1 cellular context compared by ENCODE assay signal in the genomic region with DNA sequence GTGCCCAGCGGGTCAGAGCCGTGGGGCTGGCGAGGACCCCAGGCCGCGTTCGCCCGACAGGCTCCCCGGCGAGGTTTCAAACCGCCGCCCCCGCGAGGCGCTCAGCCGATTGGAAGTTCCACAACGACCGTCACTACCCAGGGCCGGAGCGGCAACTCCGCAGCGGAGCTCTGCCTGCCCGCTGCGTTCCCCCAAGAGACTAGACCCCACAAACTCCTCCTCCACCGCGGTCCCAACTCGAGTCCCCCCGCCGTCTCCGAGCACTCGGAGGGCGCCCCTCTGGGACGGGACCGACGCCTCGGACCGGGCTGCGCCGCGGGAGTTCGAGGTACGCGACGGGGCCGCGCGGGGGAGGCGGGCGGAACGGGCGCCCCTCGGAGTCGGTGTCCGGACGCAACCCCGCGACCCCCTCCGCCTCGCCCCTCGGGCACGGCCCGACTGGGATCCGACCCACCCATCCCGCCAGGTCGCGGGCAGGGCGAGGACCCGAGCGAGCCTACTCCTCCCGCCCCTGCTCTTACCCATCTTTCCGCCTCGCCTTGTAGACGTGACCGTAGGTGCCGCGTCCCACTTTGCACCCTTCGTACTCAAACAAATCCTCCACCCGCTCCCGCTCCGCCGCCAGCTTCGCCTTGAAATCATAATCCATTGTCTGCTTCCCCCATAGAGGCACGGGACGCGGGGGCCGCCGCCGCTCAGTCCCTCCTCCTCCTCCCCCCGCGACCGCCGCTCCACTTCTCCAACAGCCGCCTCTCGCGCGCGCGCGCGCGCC.
TF ChIP-seq lines count a peak whose summit lies in the region.

No MANE protein-coding gene starts in this region.

TF ChIP-seq in HepG2, 621 proteins besides CTCF, POLR2A, EP300 and RAD21 (continued from another document and continues in another):
- TF ChIP-seq, protein P1, sequence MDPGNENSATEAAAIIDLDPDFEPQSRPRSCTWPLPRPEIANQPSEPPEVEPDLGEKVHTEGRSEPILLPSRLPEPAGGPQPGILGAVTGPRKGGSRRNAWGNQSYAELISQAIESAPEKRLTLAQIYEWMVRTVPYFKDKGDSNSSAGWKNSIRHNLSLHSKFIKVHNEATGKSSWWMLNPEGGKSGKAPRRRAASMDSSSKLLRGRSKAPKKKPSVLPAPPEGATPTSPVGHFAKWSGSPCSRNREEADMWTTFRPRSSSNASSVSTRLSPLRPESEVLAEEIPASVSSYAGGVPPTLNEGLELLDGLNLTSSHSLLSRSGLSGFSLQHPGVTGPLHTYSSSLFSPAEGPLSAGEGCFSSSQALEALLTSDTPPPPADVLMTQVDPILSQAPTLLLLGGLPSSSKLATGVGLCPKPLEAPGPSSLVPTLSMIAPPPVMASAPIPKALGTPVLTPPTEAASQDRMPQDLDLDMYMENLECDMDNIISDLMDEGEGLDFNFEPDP (CRISPR knock-in tag; conservative IDR thresholded peaks at IDR 0.05), result 0 out of 2 replicates have a peak, but pooled peaks have one; percentile 9
- peak; percentile 50; the same call in 1 of the 2 replicates for TF ChIP-seq ZNF333 (CRISPR knock-in tag; IDR thresholded peaks at IDR 0.05; ENCODE audit: borderline replicate concordance)
- TF ChIP-seq SIN3B (IDR thresholded peaks at IDR 0.05; ENCODE audit: low read length), result peak; percentile 77
- TF ChIP-seq, protein P2, sequence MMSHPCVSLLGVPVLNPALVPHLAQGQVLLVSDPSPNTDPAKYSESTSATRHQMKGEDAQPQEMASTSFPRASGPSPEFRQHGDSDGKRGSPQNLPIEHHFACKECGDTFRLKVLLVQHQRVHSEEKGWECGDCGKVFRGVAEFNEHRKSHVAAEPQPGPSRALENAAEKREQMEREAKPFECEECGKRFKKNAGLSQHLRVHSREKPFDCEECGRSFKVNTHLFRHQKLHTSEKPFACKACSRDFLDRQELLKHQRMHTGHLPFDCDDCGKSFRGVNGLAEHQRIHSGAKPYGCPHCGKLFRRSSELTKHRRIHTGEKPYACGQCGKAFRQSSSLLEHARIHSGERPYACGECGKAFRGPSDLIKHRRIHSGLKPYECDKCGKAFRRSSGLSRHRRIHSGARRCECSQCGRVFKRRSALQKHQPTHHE (CRISPR knock-in tag; IDR thresholded peaks at IDR 0.05; ENCODE audit: borderline replicate concordance), result no peak
- TF ChIP-seq, protein P3, sequence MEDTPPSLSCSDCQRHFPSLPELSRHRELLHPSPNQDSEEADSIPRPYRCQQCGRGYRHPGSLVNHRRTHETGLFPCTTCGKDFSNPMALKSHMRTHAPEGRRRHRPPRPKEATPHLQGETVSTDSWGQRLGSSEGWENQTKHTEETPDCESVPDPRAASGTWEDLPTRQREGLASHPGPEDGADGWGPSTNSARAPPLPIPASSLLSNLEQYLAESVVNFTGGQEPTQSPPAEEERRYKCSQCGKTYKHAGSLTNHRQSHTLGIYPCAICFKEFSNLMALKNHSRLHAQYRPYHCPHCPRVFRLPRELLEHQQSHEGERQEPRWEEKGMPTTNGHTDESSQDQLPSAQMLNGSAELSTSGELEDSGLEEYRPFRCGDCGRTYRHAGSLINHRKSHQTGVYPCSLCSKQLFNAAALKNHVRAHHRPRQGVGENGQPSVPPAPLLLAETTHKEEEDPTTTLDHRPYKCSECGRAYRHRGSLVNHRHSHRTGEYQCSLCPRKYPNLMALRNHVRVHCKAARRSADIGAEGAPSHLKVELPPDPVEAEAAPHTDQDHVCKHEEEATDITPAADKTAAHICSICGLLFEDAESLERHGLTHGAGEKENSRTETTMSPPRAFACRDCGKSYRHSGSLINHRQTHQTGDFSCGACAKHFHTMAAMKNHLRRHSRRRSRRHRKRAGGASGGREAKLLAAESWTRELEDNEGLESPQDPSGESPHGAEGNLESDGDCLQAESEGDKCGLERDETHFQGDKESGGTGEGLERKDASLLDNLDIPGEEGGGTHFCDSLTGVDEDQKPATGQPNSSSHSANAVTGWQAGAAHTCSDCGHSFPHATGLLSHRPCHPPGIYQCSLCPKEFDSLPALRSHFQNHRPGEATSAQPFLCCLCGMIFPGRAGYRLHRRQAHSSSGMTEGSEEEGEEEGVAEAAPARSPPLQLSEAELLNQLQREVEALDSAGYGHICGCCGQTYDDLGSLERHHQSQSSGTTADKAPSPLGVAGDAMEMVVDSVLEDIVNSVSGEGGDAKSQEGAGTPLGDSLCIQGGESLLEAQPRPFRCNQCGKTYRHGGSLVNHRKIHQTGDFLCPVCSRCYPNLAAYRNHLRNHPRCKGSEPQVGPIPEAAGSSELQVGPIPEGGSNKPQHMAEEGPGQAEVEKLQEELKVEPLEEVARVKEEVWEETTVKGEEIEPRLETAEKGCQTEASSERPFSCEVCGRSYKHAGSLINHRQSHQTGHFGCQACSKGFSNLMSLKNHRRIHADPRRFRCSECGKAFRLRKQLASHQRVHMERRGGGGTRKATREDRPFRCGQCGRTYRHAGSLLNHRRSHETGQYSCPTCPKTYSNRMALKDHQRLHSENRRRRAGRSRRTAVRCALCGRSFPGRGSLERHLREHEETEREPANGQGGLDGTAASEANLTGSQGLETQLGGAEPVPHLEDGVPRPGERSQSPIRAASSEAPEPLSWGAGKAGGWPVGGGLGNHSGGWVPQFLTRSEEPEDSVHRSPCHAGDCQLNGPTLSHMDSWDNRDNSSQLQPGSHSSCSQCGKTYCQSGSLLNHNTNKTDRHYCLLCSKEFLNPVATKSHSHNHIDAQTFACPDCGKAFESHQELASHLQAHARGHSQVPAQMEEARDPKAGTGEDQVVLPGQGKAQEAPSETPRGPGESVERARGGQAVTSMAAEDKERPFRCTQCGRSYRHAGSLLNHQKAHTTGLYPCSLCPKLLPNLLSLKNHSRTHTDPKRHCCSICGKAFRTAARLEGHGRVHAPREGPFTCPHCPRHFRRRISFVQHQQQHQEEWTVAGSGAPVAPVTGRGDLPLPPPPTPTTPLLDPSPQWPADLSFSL (CRISPR knock-in tag; IDR thresholded peaks at IDR 0.05), result no peak
- peak; percentile 75; the same call in 1 of the 2 replicates for TF ChIP-seq ZNF430 (CRISPR knock-in tag; IDR thresholded peaks at IDR 0.05)
- TF ChIP-seq KLF13 (CRISPR knock-in tag; IDR thresholded peaks at IDR 0.05), result no peak
- 0 out of 2 replicates have a peak, but pooled peaks have one; percentile 10 for TF ChIP-seq MED1 (CRISPR knock-in tag; IDR thresholded peaks at IDR 0.05)
- no peak for TF ChIP-seq ZNF331 (CRISPR knock-in tag; IDR thresholded peaks at IDR 0.05)
- no peak for TF ChIP-seq ZNF891 (CRISPR knock-in tag; IDR thresholded peaks at IDR 0.05)
- TF ChIP-seq THAP11 (CRISPR knock-in tag; IDR thresholded peaks at IDR 0.05), result peak; percentile 52
- 0 out of 2 replicates have a peak, but pooled peaks have one; percentile 27 for TF ChIP-seq GTF3A (CRISPR knock-in tag; conservative IDR thresholded peaks at IDR 0.05)
- TF ChIP-seq AGO1 (IDR thresholded peaks at IDR 0.05; ENCODE audit: low read depth, low read length, poor library complexity, severe bottlenecking), result peak; percentile 38
- 0 out of 2 replicates have a peak, but pooled peaks have one; percentile 3 for TF ChIP-seq JUN (CRISPR knock-in tag; IDR thresholded peaks at IDR 0.05)
- TF ChIP-seq AGO2 (optimal IDR thresholded peaks at IDR 0.05; ENCODE audit: low read depth, low read length), result peak; percentile 55
- peak; percentile 21; the same call in 1 of the 2 replicates for TF ChIP-seq JUNB (CRISPR knock-in tag; IDR thresholded peaks at IDR 0.05; ENCODE audit: borderline replicate concordance)
- TF ChIP-seq PCBP1 (IDR thresholded peaks at IDR 0.05; ENCODE audit: borderline replicate concordance, low read depth, low read length), result no peak
- no peak for TF ChIP-seq ZFP1 (CRISPR knock-in tag; IDR thresholded peaks at IDR 0.05)
- TF ChIP-seq, protein P4, sequence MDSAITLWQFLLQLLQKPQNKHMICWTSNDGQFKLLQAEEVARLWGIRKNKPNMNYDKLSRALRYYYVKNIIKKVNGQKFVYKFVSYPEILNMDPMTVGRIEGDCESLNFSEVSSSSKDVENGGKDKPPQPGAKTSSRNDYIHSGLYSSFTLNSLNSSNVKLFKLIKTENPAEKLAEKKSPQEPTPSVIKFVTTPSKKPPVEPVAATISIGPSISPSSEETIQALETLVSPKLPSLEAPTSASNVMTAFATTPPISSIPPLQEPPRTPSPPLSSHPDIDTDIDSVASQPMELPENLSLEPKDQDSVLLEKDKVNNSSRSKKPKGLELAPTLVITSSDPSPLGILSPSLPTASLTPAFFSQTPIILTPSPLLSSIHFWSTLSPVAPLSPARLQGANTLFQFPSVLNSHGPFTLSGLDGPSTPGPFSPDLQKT (CRISPR knock-in tag; IDR thresholded peaks at IDR 0.05; ENCODE audit: borderline replicate concordance), result no peak
- peak; percentile 60; the same call in 1 of the 2 replicates for TF ChIP-seq ZC3H13 (CRISPR knock-in tag; IDR thresholded peaks at IDR 0.05)
- no peak for TF ChIP-seq GLI4 (CRISPR knock-in tag; IDR thresholded peaks at IDR 0.05; ENCODE audit: borderline replicate concordance)
- TF ChIP-seq HDAC1 (CRISPR knock-in tag; IDR thresholded peaks at IDR 0.05), result peak; percentile 76
- TF ChIP-seq REXO4 (CRISPR knock-in tag; IDR thresholded peaks at IDR 0.05; ENCODE audit: borderline replicate concordance), result no peak
- TF ChIP-seq, protein P5, sequence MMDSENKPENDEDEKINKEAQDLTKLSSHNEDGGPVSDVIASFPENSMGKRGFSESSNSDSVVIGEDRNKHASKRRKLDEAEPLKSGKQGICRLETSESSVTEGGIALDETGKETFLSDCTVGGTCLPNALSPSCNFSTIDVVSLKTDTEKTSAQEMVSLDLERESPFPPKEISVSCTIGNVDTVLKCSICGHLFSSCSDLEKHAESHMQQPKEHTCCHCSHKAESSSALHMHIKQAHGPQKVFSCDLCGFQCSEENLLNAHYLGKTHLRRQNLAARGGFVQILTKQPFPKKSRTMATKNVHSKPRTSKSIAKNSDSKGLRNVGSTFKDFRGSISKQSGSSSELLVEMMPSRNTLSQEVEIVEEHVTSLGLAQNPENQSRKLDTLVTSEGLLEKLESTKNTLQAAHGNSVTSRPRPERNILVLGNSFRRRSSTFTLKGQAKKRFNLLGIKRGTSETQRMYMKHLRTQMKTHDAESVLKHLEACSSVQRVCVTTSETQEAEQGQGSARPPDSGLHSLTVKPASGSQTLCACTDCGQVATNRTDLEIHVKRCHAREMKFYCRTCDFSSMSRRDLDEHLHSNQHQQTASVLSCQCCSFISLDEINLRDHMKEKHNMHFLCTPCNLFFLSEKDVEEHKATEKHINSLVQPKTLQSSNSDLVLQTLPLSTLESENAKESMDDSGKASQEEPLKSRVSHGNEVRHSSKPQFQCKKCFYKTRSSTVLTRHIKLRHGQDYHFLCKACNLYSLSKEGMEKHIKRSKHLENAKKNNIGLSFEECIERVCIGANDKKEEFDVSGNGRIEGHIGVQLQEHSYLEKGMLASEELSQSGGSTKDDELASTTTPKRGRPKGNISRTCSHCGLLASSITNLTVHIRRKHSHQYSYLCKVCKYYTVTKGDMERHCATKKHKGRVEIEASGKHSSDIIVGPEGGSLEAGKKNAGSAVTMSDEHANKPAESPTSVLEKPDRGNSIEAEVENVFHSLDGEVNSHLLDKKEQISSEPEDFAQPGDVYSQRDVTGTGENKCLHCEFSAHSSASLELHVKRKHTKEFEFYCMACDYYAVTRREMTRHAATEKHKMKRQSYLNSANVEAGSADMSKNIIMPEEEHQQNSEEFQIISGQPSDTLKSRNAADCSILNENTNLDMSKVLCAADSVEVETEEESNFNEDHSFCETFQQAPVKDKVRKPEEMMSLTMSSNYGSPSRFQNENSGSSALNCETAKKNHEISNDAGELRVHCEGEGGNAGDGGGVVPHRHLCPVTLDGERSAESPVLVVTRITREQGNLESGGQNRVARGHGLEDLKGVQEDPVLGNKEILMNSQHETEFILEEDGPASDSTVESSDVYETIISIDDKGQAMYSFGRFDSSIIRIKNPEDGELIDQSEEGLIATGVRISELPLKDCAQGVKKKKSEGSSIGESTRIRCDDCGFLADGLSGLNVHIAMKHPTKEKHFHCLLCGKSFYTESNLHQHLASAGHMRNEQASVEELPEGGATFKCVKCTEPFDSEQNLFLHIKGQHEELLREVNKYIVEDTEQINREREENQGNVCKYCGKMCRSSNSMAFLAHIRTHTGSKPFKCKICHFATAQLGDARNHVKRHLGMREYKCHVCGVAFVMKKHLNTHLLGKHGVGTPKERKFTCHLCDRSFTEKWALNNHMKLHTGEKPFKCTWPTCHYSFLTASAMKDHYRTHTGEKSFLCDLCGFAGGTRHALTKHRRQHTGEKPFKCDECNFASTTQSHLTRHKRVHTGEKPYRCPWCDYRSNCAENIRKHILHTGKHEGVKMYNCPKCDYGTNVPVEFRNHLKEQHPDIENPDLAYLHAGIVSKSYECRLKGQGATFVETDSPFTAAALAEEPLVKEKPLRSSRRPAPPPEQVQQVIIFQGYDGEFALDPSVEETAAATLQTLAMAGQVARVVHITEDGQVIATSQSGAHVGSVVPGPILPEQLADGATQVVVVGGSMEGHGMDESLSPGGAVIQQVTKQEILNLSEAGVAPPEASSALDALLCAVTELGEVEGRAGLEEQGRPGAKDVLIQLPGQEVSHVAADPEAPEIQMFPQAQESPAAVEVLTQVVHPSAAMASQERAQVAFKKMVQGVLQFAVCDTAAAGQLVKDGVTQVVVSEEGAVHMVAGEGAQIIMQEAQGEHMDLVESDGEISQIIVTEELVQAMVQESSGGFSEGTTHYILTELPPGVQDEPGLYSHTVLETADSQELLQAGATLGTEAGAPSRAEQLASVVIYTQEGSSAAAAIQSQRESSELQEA (CRISPR knock-in tag; IDR thresholded peaks at IDR 0.05; ENCODE audit: not compliant biosample characterization), result peak; percentile 32
- no peak for TF ChIP-seq ZNF160 (CRISPR knock-in tag; IDR thresholded peaks at IDR 0.05)
- peak; percentile 28; the same call in 1 of the 2 replicates for TF ChIP-seq NFYB (CRISPR knock-in tag; IDR thresholded peaks at IDR 0.05)
- peak; percentile 49; the same call in 1 of the 2 replicates for TF ChIP-seq GABPB1 (CRISPR knock-in tag; IDR thresholded peaks at IDR 0.05)
- TF ChIP-seq, protein P6, sequence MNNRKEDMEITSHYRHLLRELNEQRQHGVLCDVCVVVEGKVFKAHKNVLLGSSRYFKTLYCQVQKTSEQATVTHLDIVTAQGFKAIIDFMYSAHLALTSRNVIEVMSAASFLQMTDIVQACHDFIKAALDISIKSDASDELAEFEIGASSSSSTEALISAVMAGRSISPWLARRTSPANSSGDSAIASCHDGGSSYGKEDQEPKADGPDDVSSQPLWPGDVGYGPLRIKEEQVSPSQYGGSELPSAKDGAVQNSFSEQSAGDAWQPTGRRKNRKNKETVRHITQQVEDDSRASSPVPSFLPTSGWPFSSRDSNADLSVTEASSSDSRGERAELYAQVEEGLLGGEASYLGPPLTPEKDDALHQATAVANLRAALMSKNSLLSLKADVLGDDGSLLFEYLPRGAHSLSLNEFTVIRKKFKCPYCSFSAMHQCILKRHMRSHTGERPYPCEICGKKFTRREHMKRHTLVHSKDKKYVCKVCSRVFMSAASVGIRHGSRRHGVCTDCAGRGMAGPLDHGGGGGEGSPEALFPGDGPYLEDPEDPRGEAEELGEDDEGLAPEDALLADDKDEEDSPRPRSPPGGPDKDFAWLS (CRISPR knock-in tag; IDR thresholded peaks at IDR 0.05; ENCODE audit: borderline replicate concordance), result 0 out of 2 replicates have a peak, but pooled peaks have one; percentile 45
- peak; percentile 74; the same call in 1 of the 2 replicates for TF ChIP-seq ZNF232 (CRISPR knock-in tag; IDR thresholded peaks at IDR 0.05; ENCODE audit: borderline replicate concordance)
- TF ChIP-seq SIN3A (IDR thresholded peaks at IDR 0.05; ENCODE audit: borderline replicate concordance, low read depth, low read length), result peak; percentile 67; the same call in 1 of the 2 replicates
- TF ChIP-seq ZNF10 (CRISPR knock-in tag; IDR thresholded peaks at IDR 0.05; ENCODE audit: borderline replicate concordance, low read depth), result no peak
- peak; percentile 44; the same call in 1 of the 2 replicates for TF ChIP-seq ZNF564 (CRISPR knock-in tag; IDR thresholded peaks at IDR 0.05)
- TF ChIP-seq, protein P7, sequence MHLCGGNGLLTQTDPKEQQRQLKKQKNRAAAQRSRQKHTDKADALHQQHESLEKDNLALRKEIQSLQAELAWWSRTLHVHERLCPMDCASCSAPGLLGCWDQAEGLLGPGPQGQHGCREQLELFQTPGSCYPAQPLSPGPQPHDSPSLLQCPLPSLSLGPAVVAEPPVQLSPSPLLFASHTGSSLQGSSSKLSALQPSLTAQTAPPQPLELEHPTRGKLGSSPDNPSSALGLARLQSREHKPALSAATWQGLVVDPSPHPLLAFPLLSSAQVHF (CRISPR knock-in tag; IDR thresholded peaks at IDR 0.05), result peak; percentile 62; the same call in 1 of the 2 replicates
